8 cellular contexts compared by ENCODE assay signal in the genomic region with DNA sequence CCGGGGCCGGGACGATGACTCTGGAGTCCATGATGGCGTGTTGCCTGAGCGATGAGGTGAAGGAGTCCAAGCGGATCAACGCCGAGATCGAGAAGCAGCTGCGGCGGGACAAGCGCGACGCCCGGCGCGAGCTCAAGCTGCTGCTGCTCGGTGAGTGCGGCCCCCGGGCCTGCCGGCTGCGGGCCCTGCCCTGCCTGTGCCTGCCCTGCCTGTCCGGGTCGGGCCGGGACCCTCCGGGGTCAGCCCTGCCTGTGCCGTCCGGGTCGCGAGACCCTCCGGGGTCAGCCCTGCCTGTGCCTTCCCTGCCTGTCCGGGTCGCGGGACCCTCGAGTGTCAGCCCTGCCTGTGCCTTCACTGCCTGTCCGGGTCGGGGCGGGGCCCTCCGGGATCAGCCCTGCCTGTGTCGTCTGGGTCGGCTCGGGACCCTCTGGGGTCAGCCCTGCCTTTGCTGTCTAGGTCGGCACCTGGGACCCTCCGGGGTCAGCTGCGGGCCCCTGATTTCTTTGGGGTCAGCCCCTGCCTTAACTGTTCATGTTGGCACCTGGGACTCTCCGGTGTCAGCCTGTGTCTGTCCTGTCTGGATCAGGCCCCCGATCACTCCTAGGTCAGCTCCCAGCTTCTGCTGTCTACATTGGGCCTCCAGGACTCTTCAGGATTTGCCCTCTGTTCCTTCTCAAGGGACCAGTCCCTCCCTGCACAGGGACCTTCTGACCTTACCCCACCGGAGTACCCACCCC. TPM values are rescaled to one million over a fixed set of nuclear protein-coding genes. Genes with fewer than 3 reads are reported as not detected.
DNase-seq lines count a peak whose midpoint lies in the region; ATAC-seq and TF ChIP-seq lines count a peak whose summit lies in the region.

No MANE protein-coding gene starts in this region.

- H3K27me3 ChIP-seq in BLaER1: no peaks in the 10 kb centered on the region
- no peaks in the 10 kb centered on the region for H3K27me3 ChIP-seq in HCT116 (ENCODE audit: insufficient read depth, low read length)
- no peaks in the 10 kb centered on the region for H3K27me3 ChIP-seq in SJSA1 (replicated peaks)
- no peaks in the 10 kb centered on the region for H3K27me3 ChIP-seq in mucosa of stomach (ENCODE audit: control insufficient read depth, insufficient read depth, low read length)
- no peaks in the 10 kb centered on the region for H3K27me3 ChIP-seq in vagina

- intact Hi-C loops in HCT116 (cut with micrococcal nuclease): no loop called here
- intact Hi-C loops in vagina (cut with DNase I): no loop called here

- H4K20me1 ChIP-seq in BLaER1 (peaks cover 53% of the 10 kb centered on the region), HCT116 (ENCODE audit: insufficient read depth) (no peaks in the 10 kb centered on the region)

- no peak for TF ChIP-seq CTCF in HCT116 (IDR thresholded peaks at IDR 0.05 in 2 of 3, conservative IDR thresholded peaks at IDR 0.05 in 1 of 3; ENCODE audit: borderline replicate concordance in 1 of 3, insufficient read depth in 1 of 3, low read depth in 2 of 3, low read length in 2 of 3)
- TF ChIP-seq CTCF in choroid plexus epithelial cell (conservative IDR thresholded peaks at IDR 0.05; ENCODE audit: low read depth, low read length): no peak
- TF ChIP-seq CTCF in vagina (IDR thresholded peaks at IDR 0.05): no peak

- H3K4me2 ChIP-seq in BLaER1: peak overlapping the region; percentile 100
- peak overlapping the region; percentile 87 for H3K4me2 ChIP-seq in HCT116 (ENCODE audit: low read length)

- RAD21 ChIA-PET in HCT116 (lab: Charles Lee; ENCODE audit: low non-redundant PET in 1 of 2, low total read pairs in 2 of 2, uncharacterized antibody in 2 of 2, unreplicated experiment in 2 of 2): no interaction called here

- TF ChIP-seq POLR2A in HCT116 (IDR thresholded peaks at IDR 0.05; ENCODE audit: borderline replicate concordance, extremely low read depth, insufficient read depth, insufficient read length) (no peak), vagina (IDR thresholded peaks at IDR 0.05) (no peak)

- H3K4me3 ChIP-seq in BLaER1 (peak overlapping the region; percentile 96), HCT116 (replicated peaks in 1 of 2; ENCODE audit: low read depth in 1 of 2, low read length in 2 of 2) (peak overlapping the region; percentile 92 to 94), SJSA1 (peak overlapping the region; percentile 96), choroid plexus epithelial cell (ENCODE audit: low read depth, low read length) (peak overlapping the region; percentile 92), mucosa of stomach (ENCODE audit: low read length) (peak overlapping the region; percentile 89), vagina (peak overlapping the region; percentile 93 to 100)

- ATAC-seq in HCT116: peak; percentile 2; the same call in 1 of the 2 replicates

- DNase-seq in HCT116 (ENCODE audit: low read depth, low spot score) (no peak), SJSA1 (ENCODE audit: low read depth in 1 of 2, low spot score in 2 of 2) (peak in 1 of 2 experiments; percentile 42), choroid plexus epithelial cell (ENCODE audit: low read depth) (peak; percentile 39), vagina (ENCODE audit: extremely low spot score in 2 of 2) (no peak), H4 (ENCODE audit: low spot score) (no peak), NCI-H1930 (lab: John Stamatoyannopoulos, UW) (no peak)

- BruUV-seq in HCT116 (replicated peaks; lab: Mats Ljungman, UMichigan): no TSS peak

- CTCF ChIA-PET in HCT116 (lab: Charles Lee): no interaction called here

- no peaks in the 10 kb centered on the region for H3K9me2 ChIP-seq in HCT116 (ENCODE audit: insufficient read depth)

- H3K27ac ChIP-seq in BLaER1 (peak overlapping the region; percentile 92), HCT116 (ENCODE audit: low read depth, low read length) (peak overlapping the region; percentile 75; the same call in 1 of the 2 replicates), SJSA1 (peak overlapping the region; percentile 16), vagina (peak overlapping the region; percentile 78)

- H3K4me1 ChIP-seq in BLaER1 (peaks cover 62% of the 10 kb centered on the region), HCT116 (ENCODE audit: control insufficient read depth in 1 of 2, insufficient read depth in 2 of 2, low read length in 2 of 2) (peaks cover 3 to 19% of the 10 kb centered on the region in 2 experiments; a peak in 3 of 4 replicates), SJSA1 (replicated peaks) (peaks cover 41% of the 10 kb centered on the region), mucosa of stomach (ENCODE audit: control insufficient read depth, insufficient read depth, low read length) (peaks cover 48% of the 10 kb centered on the region), vagina (peaks cover 52% of the 10 kb centered on the region)

- no peaks in the 10 kb centered on the region for H3K36me3 ChIP-seq in BLaER1
- H3K36me3 ChIP-seq in HCT116 (ENCODE audit: control insufficient read depth in 1 of 2, insufficient read depth in 2 of 2, low read length in 2 of 2): no peaks in the 10 kb centered on the region
- H3K36me3 ChIP-seq in SJSA1: peaks cover 35% of the 10 kb centered on the region
- H3K36me3 ChIP-seq in mucosa of stomach (ENCODE audit: control insufficient read depth, insufficient read depth, low read length): no peaks in the 10 kb centered on the region
- H3K36me3 ChIP-seq in vagina: no peaks in the 10 kb centered on the region

- TF ChIP-seq RAD21 in HCT116 (IDR thresholded peaks at IDR 0.05; ENCODE audit: low read depth): no peak

- no peak overlapping the region for H2AFZ ChIP-seq in HCT116 (ENCODE audit: low read depth, low read length, poor library complexity, severe bottlenecking)

- no peaks in the 10 kb centered on the region for H3K9me3 ChIP-seq in BLaER1
- H3K9me3 ChIP-seq in HCT116 (ENCODE audit: control insufficient read depth in 1 of 2, insufficient read depth in 1 of 2, low read depth in 1 of 2, low read length in 2 of 2): no peaks in the 10 kb centered on the region
- no peaks in the 10 kb centered on the region for H3K9me3 ChIP-seq in SJSA1 (replicated peaks)
- no peaks in the 10 kb centered on the region for H3K9me3 ChIP-seq in mucosa of stomach (ENCODE audit: control insufficient read depth, low read length)
- no peaks in the 10 kb centered on the region for H3K9me3 ChIP-seq in vagina

- POLR2A ChIA-PET in HCT116 (lab: Charles Lee): no interaction called here

- H3K79me2 ChIP-seq in HCT116 (ENCODE audit: insufficient read depth, low read length): peaks cover 54% of the 10 kb centered on the region

- peak overlapping the region; percentile 90 for H3K9ac ChIP-seq in BLaER1
- H3K9ac ChIP-seq in HCT116 (ENCODE audit: low read length): peak overlapping the region; percentile 93
- peak overlapping the region; percentile 97 for H3K9ac ChIP-seq in mucosa of stomach (ENCODE audit: low read length)

TF ChIP-seq in HCT116, 20 proteins besides CTCF, POLR2A, EP300 and RAD21:
- peak; percentile 25; the same call in 1 of the 2 replicates for TF ChIP-seq ZFX (IDR thresholded peaks at IDR 0.05)
- TF ChIP-seq SP1 (IDR thresholded peaks at IDR 0.05; ENCODE audit: low read depth): no peak
TF ChIP-seq in HCT116: peak in this region for 1.

RNA-seq across cellular contexts. Expression of gene GNA11, which starts 0.6 kb away (rescaled TPM):
- total RNA-seq in HCT116 (2021; ENCODE audit: unreplicated experiment): 56.5 TPM
- 48.4 and 50.8 TPM in 2 replicates for polyA plus RNA-seq in HCT116 (2012)
- 100 and 135 TPM in 2 replicates for total RNA-seq in SJSA1 (2014; rRNA removed; shearing (Covaris generic))
- 33.6 TPM for total RNA-seq in vagina
- 16.5 and 20.5 TPM in 2 replicates for total RNA-seq in H4 (2014; rRNA removed; shearing (Covaris generic))

RNA-seq across cellular contexts. Expression of gene TLE5, which starts 32.5 kb away (rescaled TPM):
- 263 TPM for total RNA-seq in HCT116 (2021; ENCODE audit: unreplicated experiment)
- 320 and 329 TPM in 2 replicates for polyA plus RNA-seq in HCT116 (2012)
- total RNA-seq in SJSA1 (2014; rRNA removed; shearing (Covaris generic)): 530 and 694 TPM in 2 replicates
- 451 TPM for total RNA-seq in vagina
- total RNA-seq in H4 (2014; rRNA removed; shearing (Covaris generic)): 136 and 167 TPM in 2 replicates

RNA-seq across cellular contexts. Expression of gene GNA15, which starts 41.0 kb away (rescaled TPM):
- total RNA-seq in HCT116 (2021; ENCODE audit: unreplicated experiment) (1.5 TPM), vagina (28.2 TPM)
- 0.86 and 1.2 TPM in 2 replicates for polyA plus RNA-seq in HCT116 (2012)
- 0.05 TPM in 1 of 2 replicates, not detected in the other for total RNA-seq in SJSA1 (2014; rRNA removed; shearing (Covaris generic))
- total RNA-seq in H4 (2014; rRNA removed; shearing (Covaris generic)): not detected in 2 replicates

Comparison
In these comparisons a context has a peak if more than half of its experiments do, and no peak if none do; other contexts are left out.
1. H3K27ac ChIP-seq: peak in every context shown above with its lines; median percentile 92 in BLaER1; 78 in vagina; 75 in HCT116; 16 in SJSA1.
2. RNA of gene GNA15, which starts 41.0 kb away (total RNA-seq): 28.2 TPM in vagina (single experiment); 1.5 TPM in HCT116 (single experiment), 0.05 TPM in SJSA1 and not detected in H4; every median in the first group is over 10 times any median in the second.
3. Peak in every context shown above with its lines, with median percentiles within 50 percentile points of each other: H3K4me3 ChIP-seq and H3K9ac ChIP-seq.